23 cellular contexts compared by ENCODE assay signal in the genomic region with DNA sequence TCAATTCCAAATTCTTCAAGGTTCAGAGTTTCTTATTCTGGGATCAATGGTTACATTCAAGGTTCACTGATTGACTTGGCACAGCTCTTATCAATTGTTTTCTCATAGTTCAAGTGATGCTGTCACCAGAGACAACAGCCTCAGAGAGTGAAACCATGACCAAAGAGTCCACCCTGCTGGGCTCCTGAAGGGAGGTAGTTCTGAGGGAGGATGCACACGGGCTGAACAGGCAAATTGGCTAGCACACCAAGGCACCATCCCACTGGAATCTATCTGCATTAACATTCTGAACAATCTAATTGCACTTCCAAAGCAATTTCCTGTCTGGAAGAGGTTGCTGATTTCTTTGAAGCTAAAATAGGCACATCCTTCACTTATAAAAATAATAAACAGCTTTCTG.
"Had no signal": no experiment of that assay in that cellular context is flagged by ENCODE, and none has a peak within 500 bp of the region (broad histone marks: within the 10 kb centered on the region; RNA-seq: fewer than 3 reads in every experiment).

No MANE protein-coding gene starts in this region.

- H3K4me2 ChIP-seq: neural progenitor cell had no signal

- H3K4me3 Mint-ChIP-seq: dendritic cell treated with granulocyte-macrophage colony-stimulating factor and Interleukin-4, amounts not matched to agents 40 ng/mL and 50 ng/mL, for 4 days; effector memory CD8-positive, alpha-beta T cell; immature natural killer cell; natural killer cell treated with Interleukin-12 subunit alpha and Interleukin-12 subunit beta and Interleukin-15 and Interleukin-18, amount 100 ng/mL, for 72 hours; neural progenitor cell; type B pancreatic cell had no signal

- H3K9me3 ChIP-seq: esophagus muscularis mucosa, gastrocnemius medialis, ovary, sigmoid colon, thyroid gland had no signal

- H3K4me3 ChIP-seq: esophagus muscularis mucosa, gastrocnemius medialis, neural progenitor cell, ovary, sigmoid colon, skin epidermis, thyroid gland had no signal

- H3K9ac ChIP-seq: neural progenitor cell had no signal

- H3K27ac ChIP-seq: epithelial cell of prostate, gastrocnemius medialis, neural progenitor cell, ovary, skin epidermis, thyroid gland had no signal

- H3K9me3 Mint-ChIP-seq: dendritic cell treated with granulocyte-macrophage colony-stimulating factor and Interleukin-4, amounts not matched to agents 40 ng/mL and 50 ng/mL, for 4 days; effector memory CD8-positive, alpha-beta T cell; natural killer cell treated with Interleukin-12 subunit alpha and Interleukin-12 subunit beta and Interleukin-15 and Interleukin-18, amount 100 ng/mL, for 72 hours; neural progenitor cell; type B pancreatic cell had no signal

- DNase-seq: cerebellar nuclear complex; effector memory CD8-positive, alpha-beta T cell; gastrocnemius medialis; glutamatergic neuron; immature natural killer cell; left cardiac atrium; nucleus accumbens; ovary; sigmoid colon; stimulated activated CD4-positive, alpha-beta T cell treated with anti-CD3 and anti-CD28 coated beads, Interleukin-2, amount 100 ng/mL, for 48 hours; stimulated activated naive CD4-positive, alpha-beta T cell treated with Interleukin-2 at 50 U/mL for 16 hours; thyroid gland had no signal

- H3K36me3 Mint-ChIP-seq: immature natural killer cell; natural killer cell treated with Interleukin-12 subunit alpha and Interleukin-12 subunit beta and Interleukin-15 and Interleukin-18, amount 100 ng/mL, for 72 hours; neural progenitor cell; type B pancreatic cell had no signal

- ATAC-seq: effector memory CD8-positive, alpha-beta T cell; gastrocnemius medialis; left cardiac atrium; natural killer cell treated with Interleukin-12 subunit alpha and Interleukin-12 subunit beta and Interleukin-15 and Interleukin-18, amount 100 ng/mL, for 72 hours had no signal

- H3K36me3 ChIP-seq: esophagus muscularis mucosa, gastrocnemius medialis, neural progenitor cell, ovary, sigmoid colon, thyroid gland had no signal

- FAIRE-seq: colon, keratinocyte, urothelium cell line had no signal

- H3K4me1 ChIP-seq: gastrocnemius medialis, neural progenitor cell, thyroid gland had no signal

- H3K27me3 ChIP-seq: esophagus muscularis mucosa, gastrocnemius medialis, neural progenitor cell, ovary, sigmoid colon, thyroid gland had no signal

- H3K4me1 Mint-ChIP-seq: immature natural killer cell had no signal

- H2AFZ ChIP-seq: neural progenitor cell had no signal

- H3K27ac Mint-ChIP-seq: dendritic cell treated with granulocyte-macrophage colony-stimulating factor and Interleukin-4, amounts not matched to agents 40 ng/mL and 50 ng/mL, for 4 days; effector memory CD8-positive, alpha-beta T cell; immature natural killer cell; natural killer cell treated with Interleukin-12 subunit alpha and Interleukin-12 subunit beta and Interleukin-15 and Interleukin-18, amount 100 ng/mL, for 72 hours; neural progenitor cell; progenitor cell of endocrine pancreas; type B pancreatic cell had no signal

- H3K27me3 Mint-ChIP-seq: dendritic cell treated with granulocyte-macrophage colony-stimulating factor and Interleukin-4, amounts not matched to agents 40 ng/mL and 50 ng/mL, for 4 days; effector memory CD8-positive, alpha-beta T cell had no signal
